ENCODE assay signal across 14 cellular contexts in the genomic region with DNA sequence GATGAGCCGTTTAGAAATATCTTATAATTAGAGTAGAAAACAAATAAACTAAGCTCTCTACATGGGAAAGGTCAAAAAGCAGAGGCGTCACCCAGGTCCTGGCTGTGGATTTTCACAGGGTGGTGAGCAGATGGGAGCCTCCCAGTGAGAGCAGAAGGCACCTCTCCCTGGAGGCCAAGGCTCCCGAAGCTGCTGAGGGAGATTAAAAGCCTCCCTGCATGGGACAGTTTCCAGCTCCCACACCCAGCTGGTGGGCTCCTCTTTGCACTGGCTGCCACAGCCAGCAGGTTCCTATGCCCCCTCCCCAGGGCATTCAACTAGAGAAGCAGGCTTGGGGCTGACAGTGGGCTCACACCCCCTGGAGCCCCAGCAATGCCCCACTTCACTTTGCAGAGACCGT.
"Had no signal": no experiment of that assay in that cellular context is flagged by ENCODE, and none has a peak within 500 bp of the region (broad histone marks: within the 10 kb centered on the region; RNA-seq: fewer than 3 reads in every experiment).

No MANE protein-coding gene starts in this region.

- ATAC-seq: activated CD4-positive, alpha-beta T cell treated with anti-CD3 and anti-CD28 coated beads for 36 hours; esophagus mucosa; left colon; lower lobe of right lung had no signal

- H3K4me3 ChIP-seq: lower lobe of right lung, ovary, thyroid gland, uterus had no signal

- H3K9me3 ChIP-seq: lower lobe of right lung, ovary, thyroid gland, uterus had no signal

- H3K36me3 ChIP-seq: lower lobe of right lung, ovary, thyroid gland, uterus had no signal

- H3K27me3 ChIP-seq: ovary, thyroid gland, uterus had no signal

- H3K4me1 ChIP-seq: thyroid gland had no signal

- DNase-seq: activated CD4-positive, alpha-beta memory T cell treated with anti-CD3 and anti-CD28 coated beads for 36 hours; activated CD4-positive, alpha-beta T cell treated with anti-CD3 and anti-CD28 coated beads for 36 hours; activated naive CD4-positive, alpha-beta T cell treated with anti-CD3 and anti-CD28 coated beads, Interleukin-2, amount 50 U/mL, for 16 hours; activated T-cell treated with anti-CD3 and anti-CD28 coated beads, Interleukin-2, amount 50 U/mL, for 24 hours; caudate nucleus; left colon; lower lobe of right lung; ovary; stimulated activated CD4-positive, alpha-beta T cell treated with anti-CD3 and anti-CD28 coated beads, Interleukin-1b, Interleukin-23, amount 100 ng/mL, for 48 hours; thyroid gland; uterus had no signal

- H3K27ac ChIP-seq: lower lobe of right lung, ovary, thyroid gland, uterus had no signal

- FAIRE-seq: colon, islet of Langerhans had no signal
